22 cellular contexts compared by ENCODE assay signal in genomic region chr10:98215378-98215777, GRCh38. TPM values are rescaled to one million over a fixed set of nuclear protein-coding genes. Genes with fewer than 3 reads are reported as not detected.
A peak's percentile ranks its signal among the peaks of the same experiment; 100 is the strongest.
DNase-seq lines count a peak whose midpoint lies in the region; ATAC-seq, FAIRE-seq and TF ChIP-seq lines count a peak whose summit lies in the region.
"Had no signal": no experiment of that assay in that cellular context is flagged by ENCODE, and none has a peak within 500 bp of the region (broad histone marks: within the 10 kb centered on the region; RNA-seq: fewer than 3 reads in every experiment).

No MANE protein-coding gene starts in this region.

- H3K27ac ChIP-seq in HepG2 (ENCODE audit: extremely low read length, insufficient read depth, low read length) (no peak overlapping the region), right lobe of liver (no peak overlapping the region), IMR-90 (ENCODE audit: insufficient read depth, low read length) (no peak overlapping the region)
- H3K27ac ChIP-seq: 22Rv1; BLaER1 treated with 17β-estradiol and CSF1 and Interleukin-3, amounts not matched to agents 10 nM and 100 nM had no signal

- H3K9ac ChIP-seq in HepG2 (ENCODE audit: insufficient read depth, low read depth, low read length) (no peak overlapping the region), IMR-90 (ENCODE audit: low read depth, low read length) (no peak overlapping the region)
- H3K9ac ChIP-seq: BLaER1 treated with 17β-estradiol and CSF1 and Interleukin-3, amounts not matched to agents 10 nM and 100 nM had no signal

- H3K18ac ChIP-seq in IMR-90 (ENCODE audit: low read depth, low read length): no peak overlapping the region

- TF ChIP-seq EP300 in HepG2 (IDR thresholded peaks at IDR 0.05; ENCODE audit: low read depth in 2 of 2, low read length in 2 of 2) (no peak), HepG2 (CRISPR knock-in tag; IDR thresholded peaks at IDR 0.05; ENCODE audit: borderline replicate concordance) (no peak)

- H4K20me1 ChIP-seq in HepG2 (ENCODE audit: insufficient read depth, low read length) (no peaks in the 10 kb centered on the region), IMR-90 (ENCODE audit: insufficient read depth, low read length) (no peaks in the 10 kb centered on the region)

- no peak overlapping the region for H3K4ac ChIP-seq in IMR-90 (ENCODE audit: low read depth, low read length)

- H3K56ac ChIP-seq in IMR-90 (ENCODE audit: extremely low read depth, insufficient read depth, low read length): no peak overlapping the region

- H2AFZ ChIP-seq in HepG2 (ENCODE audit: low read length) (no peak overlapping the region), IMR-90 (replicated peaks; ENCODE audit: low read length, poor library complexity) (no peak overlapping the region)

- ATAC-seq in HepG2: no peak
- no peak for ATAC-seq in right lobe of liver
- no peak for ATAC-seq in IMR-90 (ENCODE audit: low read depth)
- ATAC-seq: HCT116 had no signal

- no peak overlapping the region for H2BK15ac ChIP-seq in IMR-90 (ENCODE audit: low read depth, low read length)

- H3K9me3 ChIP-seq in HepG2 (ENCODE audit: low read length) (peaks cover 7% of the 10 kb centered on the region; the same call in 1 of the 2 replicates), right lobe of liver (peaks cover 0 to 4% (median 0%) of the 10 kb centered on the region in 4 donors), IMR-90 (ENCODE audit: control insufficient read depth, insufficient read depth, low read length) (no peaks in the 10 kb centered on the region)
- H3K9me3 ChIP-seq: BE2C had no signal

- H3K27me3 ChIP-seq in HepG2 (ENCODE audit: control insufficient read depth in 1 of 2, insufficient read depth in 2 of 2, low read length in 2 of 2): no peaks in the 10 kb centered on the region
- no peaks in the 10 kb centered on the region for H3K27me3 ChIP-seq in right lobe of liver
- H3K27me3 ChIP-seq in IMR-90 (ENCODE audit: control insufficient read depth, insufficient read depth, low read length): no peaks in the 10 kb centered on the region
- H3K27me3 ChIP-seq: BE2C; BLaER1 treated with 17β-estradiol and CSF1 and Interleukin-3, amounts not matched to agents 10 nM and 100 nM had no signal

- no peak overlapping the region for H2AK9ac ChIP-seq in IMR-90 (replicated peaks; ENCODE audit: low read depth, low read length, poor library complexity)

- CTCF ChIA-PET in HepG2 (lab: Yijun Ruan, JAX; ENCODE audit: low intra/inter-chr PET ratio, low total read pairs) (no interaction called here), IMR-90 (lab: Yijun Ruan, JAX) (no interaction called here)

- intact Hi-C loops in HepG2 (cut with micrococcal nuclease; ENCODE audit: unreplicated experiment) (no loop called here), right lobe of liver (cut with DNase I) (no loop called here), IMR-90 (cut with micrococcal nuclease) (no loop called here)

- TF ChIP-seq CTCF in HepG2 (CRISPR knock-in tag; IDR thresholded peaks at IDR 0.05): no peak
- TF ChIP-seq CTCF in right lobe of liver (IDR thresholded peaks at IDR 0.05): no peak
- TF ChIP-seq CTCF in IMR-90 (conservative IDR thresholded peaks at IDR 0.05; ENCODE audit: low read depth, low read length): no peak

- no peak overlapping the region for H4K91ac ChIP-seq in IMR-90 (ENCODE audit: insufficient read depth, low read depth, low read length)

- peaks cover 0 to 3% of the 10 kb centered on the region in 2 experiments; a peak in 1 of 5 replicates for H3K36me3 ChIP-seq in HepG2 (replicated peaks in 1 of 2; ENCODE audit: control insufficient read depth in 1 of 2, insufficient read depth in 2 of 2, low read length in 2 of 2)
- H3K36me3 ChIP-seq in right lobe of liver: peaks cover 0 to 3% (median 0%) of the 10 kb centered on the region in 4 donors
- H3K36me3 ChIP-seq in IMR-90 (ENCODE audit: control insufficient read depth, insufficient read depth, low read length): peaks cover 3% of the 10 kb centered on the region; the same call in 1 of the 2 replicates
- H3K36me3 ChIP-seq: BE2C had no signal

- H3K79me2 ChIP-seq in HepG2 (ENCODE audit: insufficient read depth, low read length): no peaks in the 10 kb centered on the region

- H2BK20ac ChIP-seq in IMR-90 (ENCODE audit: low read depth, low read length): no peak overlapping the region

- H4K8ac ChIP-seq in IMR-90 (ENCODE audit: low read depth in 2 of 2, low read length in 2 of 2): no peak overlapping the region

- H3K4me1 ChIP-seq in HepG2 (ENCODE audit: insufficient read depth, low read length) (no peaks in the 10 kb centered on the region), right lobe of liver (no peaks in the 10 kb centered on the region), IMR-90 (ENCODE audit: control insufficient read depth, insufficient read depth, low read length) (no peaks in the 10 kb centered on the region)
- H3K4me1 ChIP-seq: BE2C had no signal

- H3K4me2 ChIP-seq in HepG2 (ENCODE audit: low read depth, low read length): no peak overlapping the region
- no peak overlapping the region for H3K4me2 ChIP-seq in IMR-90 (ENCODE audit: low read depth, low read length)
- H3K4me2 ChIP-seq: BLaER1 treated with 17β-estradiol and CSF1 and Interleukin-3, amounts not matched to agents 10 nM and 100 nM had no signal

- H3K14ac ChIP-seq in IMR-90 (replicated peaks; ENCODE audit: low read depth, low read length): no peak overlapping the region

- dilution Hi-C loops in IMR-90 (cut with HindIII; ENCODE audit: low sequenced_read_pairs, unreplicated experiment): no loop called here

- H2BK120ac ChIP-seq in IMR-90 (ENCODE audit: low read depth, low read length): no peak overlapping the region

- no peak overlapping the region for H3K23ac ChIP-seq in IMR-90 (ENCODE audit: low read depth, low read length)

- POLR2A ChIA-PET in HepG2 (lab: Yijun Ruan, JAX) (no interaction called here), IMR-90 (lab: Charles Lee; ENCODE audit: unreplicated experiment) (no interaction called here)

- no peak overlapping the region for H2AK5ac ChIP-seq in IMR-90 (ENCODE audit: low read depth, low read length)

- peaks cover 23 to 30% of the 10 kb centered on the region in 2 experiments for H3K79me1 ChIP-seq in IMR-90 (ENCODE audit: low read depth in 1 of 2, low read length in 2 of 2)

- no peak for TF ChIP-seq POLR2A in HepG2 (IDR thresholded peaks at IDR 0.05; ENCODE audit: insufficient read depth in 1 of 2, low read depth in 2 of 2, low read length in 2 of 2)
- TF ChIP-seq POLR2A in right lobe of liver (IDR thresholded peaks at IDR 0.05): no peak
- no peak for TF ChIP-seq POLR2A in IMR-90 (IDR thresholded peaks at IDR 0.05; ENCODE audit: low read depth, low read length)

- BruUV-seq in HepG2 (replicated peaks; lab: Mats Ljungman, UMichigan): no TSS peak
- no TSS peak for BruUV-seq in IMR-90 (replicated peaks; lab: Mats Ljungman, UMichigan)

- H2BK5ac ChIP-seq in IMR-90 (ENCODE audit: low read depth, low read length, poor library complexity, severe bottlenecking): no peak overlapping the region

- H3K9me1 ChIP-seq in IMR-90 (ENCODE audit: insufficient read depth, low read length): no peaks in the 10 kb centered on the region

- no peak overlapping the region for H3K4me3 ChIP-seq in HepG2 (replicated peaks in 1 of 3; ENCODE audit: insufficient read depth in 1 of 3, low read depth in 2 of 3, low read length in 3 of 3)
- H3K4me3 ChIP-seq in right lobe of liver: no peak overlapping the region
- no peak overlapping the region for H3K4me3 ChIP-seq in IMR-90 (ENCODE audit: insufficient read depth, low read depth, low read length)
- H3K4me3 ChIP-seq: BLaER1 treated with 17β-estradiol and CSF1 and Interleukin-3, amounts not matched to agents 10 nM and 100 nM had no signal

- DNase-seq in HepG2 (ENCODE audit: low spot score) (no peak), right lobe of liver (no peak), IMR-90 (no peak), COR-L47 (lab: John Stamatoyannopoulos, UW) (no peak), HCEC 1CT (no peak), NCI-H146 (lab: John Stamatoyannopoulos, UW) (no peak)
- DNase-seq: ACHN; AML-193; BE2C; Calu3; CD4-positive, alpha-beta T cell; CD8-positive, alpha-beta memory T cell; DMS53; DMS79 treated with DMSO at 0.1 percent for 48 hours; GOT3; H7 had no signal

- in situ Hi-C loops in HepG2 (cut with HindIII; ENCODE audit: extremely low pct_ligation_motif_present, low pct_unique_long_range_greater_than_20kb) (no loop called here), IMR-90 (cut with MboI; ENCODE audit: low sequenced_read_pairs) (no loop called here)

- FAIRE-seq in HepG2 (lab: Jason Lieb, UNC) (no peak), islet of Langerhans (lab: Jason Lieb, UNC) (peak; percentile 27)
- FAIRE-seq: GM12892 had no signal

- H4K5ac ChIP-seq in IMR-90 (ENCODE audit: low read depth, low read length): no peak overlapping the region

- over 99% methylated on average over 2 of the region's 2 CpGs for WGBS in HepG2 (ENCODE audit: low lambda C conversion rate)
- 86% methylated on average over 2 of the region's 2 CpGs for WGBS in right lobe of liver (ENCODE audit: insufficient coverage, low coverage, low lambda C conversion rate, missing lambda C conversion rate)
- no CpG with 5 or more reads among the region's 2 CpGs for WGBS in IMR-90 (ENCODE audit: extremely low coverage in 2 of 2, insufficient read length in 1 of 2), 2 experiments

- TF ChIP-seq RAD21 in HepG2 (CRISPR knock-in tag; IDR thresholded peaks at IDR 0.05) (no peak), IMR-90 (IDR thresholded peaks at IDR 0.05; ENCODE audit: low read length) (no peak)

RNA-seq across cellular contexts. Expression of gene LOXL4, which starts 52.6 kb away (rescaled TPM):
- total RNA-seq in HepG2 (2016; rRNA removed; fragmentation: Illumina TruSeq; extraction: Trizol) (3.8 and 8.8 TPM in 2 replicates), right lobe of liver (10 to 100 TPM in 3 of 6 experiments, 1 to 10 TPM in 1, under 1 TPM in 2; 0.51 to 33.4 (median 10.8) TPM), IMR-90 (2012; rRNA removed) (17.5 and 20.8 TPM in 2 replicates)
- 0.91 and 0.97 TPM in 2 replicates for total RNA-seq in HepG2 (2016; cell fraction: cytosol; rRNA removed; fragmentation: Illumina TruSeq; extraction: Trizol; ENCODE audit: low read depth)
- total RNA-seq in HepG2 (2016; cell fraction: insoluble cytoplasmic fraction; rRNA removed; fragmentation: Illumina TruSeq; extraction: Trizol): 3.1 and 9.9 TPM in 2 replicates
- 2.6 and 3.1 TPM in 2 replicates for total RNA-seq in HepG2 (2016; cell fraction: membrane; rRNA removed; fragmentation: Illumina TruSeq; extraction: Trizol)
- total RNA-seq in HepG2 (2016; cell fraction: nucleus; rRNA removed; fragmentation: Illumina TruSeq; extraction: Trizol): 9.7 TPM in 2 replicates
- polyA plus RNA-seq in HepG2 (2011; rRNA removed) (21.1 and 31.3 TPM in 2 replicates), IMR-90 (2012; rRNA removed) (24.9 and 26.7 TPM in 2 replicates)
- polyA plus RNA-seq in HepG2 (2011; cell fraction: cytosol; rRNA removed): 19.8 and 25.9 TPM in 2 replicates
- polyA plus RNA-seq in HepG2 (2011; cell fraction: nucleus; rRNA removed): 20.8 and 24.7 TPM in 2 replicates
- 12.1 and 16.1 TPM in 2 replicates for polyA plus RNA-seq in HepG2 (2012)
- 0.87 and 1.0 TPM in 2 replicates for polyA plus RNA-seq in HepG2 (2016; cell fraction: cytosol; fragmentation: Illumina TruSeq; extraction: Trizol; ENCODE audit: low read depth)
- polyA plus RNA-seq in HepG2 (2016; cell fraction: insoluble cytoplasmic fraction; fragmentation: Illumina TruSeq; extraction: Trizol; ENCODE audit: low read depth): 3.1 and 3.6 TPM in 2 replicates
- 2.1 and 2.4 TPM in 2 replicates for polyA plus RNA-seq in HepG2 (2016; cell fraction: membrane; fragmentation: Illumina TruSeq; extraction: Trizol; ENCODE audit: low read depth)
- 12.3 and 13.7 TPM in 2 replicates for polyA plus RNA-seq in HepG2 (2016; cell fraction: nucleus; fragmentation: Illumina TruSeq; extraction: Trizol; ENCODE audit: insufficient read depth, low read depth)
- 33.3 TPM in 1 of 2 replicates, not detected in the other for polyA minus RNA-seq in HepG2 (2011; rRNA and poly(A)+ RNA removed; ENCODE audit: low replicate concordance)
- 13.7 and 23.0 TPM in 2 replicates for polyA minus RNA-seq in HepG2 (2011; cell fraction: cytosol; rRNA and poly(A)+ RNA removed)
- 7.2 and 9.9 TPM in 2 replicates for polyA minus RNA-seq in HepG2 (2011; cell fraction: nucleus; rRNA and poly(A)+ RNA removed)
- polyA plus RNA-seq in IMR-90 (2012; cell fraction: cytosol; rRNA removed): 26.8 and 38.4 TPM in 2 replicates
- polyA plus RNA-seq in IMR-90 (2012; cell fraction: nucleus; rRNA removed; ENCODE audit: low replicate concordance): 30.8 and 37.2 TPM in 2 replicates
- total RNA-seq: CD4-positive, alpha-beta T cell; CD8-positive, alpha-beta memory T cell; G401 had no signal
